14 cellular contexts compared by ENCODE assay signal in genomic region chr11:103851166-103851651, GRCh38.
A peak's percentile ranks its signal among the peaks of the same experiment; 100 is the strongest.
DNase-seq lines count a peak whose midpoint lies in the region; ATAC-seq, FAIRE-seq and TF ChIP-seq lines count a peak whose summit lies in the region.
"Had no signal": no experiment of that assay in that cellular context is flagged by ENCODE, and none has a peak within 500 bp of the region (broad histone marks: within the 10 kb centered on the region; RNA-seq: fewer than 3 reads in every experiment).

No MANE protein-coding gene starts in this region.

- H3K27me3 ChIP-seq in adipocyte (replicated peaks; ENCODE audit: control insufficient read depth, insufficient read depth, low read length) (no peaks in the 10 kb centered on the region), lower lobe of right lung (ENCODE audit: low read depth) (no peaks in the 10 kb centered on the region)

- no peaks in the 10 kb centered on the region for H3K36me3 ChIP-seq in adipocyte (ENCODE audit: control insufficient read depth, insufficient read depth, low read length, severe bottlenecking)
- H3K36me3 ChIP-seq in lower lobe of right lung = no peaks in the 10 kb centered on the region

- H3K27ac ChIP-seq in lower lobe of right lung = peak overlapping the region; percentile 5
- H3K27ac ChIP-seq: RWPE1 had no signal

- no peaks in the 10 kb centered on the region for H3K9me3 ChIP-seq in adipocyte (ENCODE audit: control insufficient read depth, low read length)
- no peaks in the 10 kb centered on the region for H3K9me3 ChIP-seq in lower lobe of right lung

- H3K9ac ChIP-seq in adipocyte (ENCODE audit: low read length) = peak overlapping the region; percentile 91

- peak overlapping the region; percentile 62 for H3K4me3 ChIP-seq in adipocyte (ENCODE audit: low read length)
- H3K4me3 ChIP-seq in fibroblast of mammary gland (ENCODE audit: control insufficient read depth, low read depth, low read length) = no peak overlapping the region
- no peak overlapping the region for H3K4me3 ChIP-seq in lower lobe of right lung

- H3K4me1 ChIP-seq in adipocyte (ENCODE audit: control insufficient read depth, insufficient read depth, low read length) (peaks cover 38% of the 10 kb centered on the region), lower lobe of right lung (no peaks in the 10 kb centered on the region)

- intact Hi-C loops in lower lobe of right lung (cut with DNase I) = no loop called here

- ATAC-seq in lower lobe of right lung = peak; percentile 37 to 54
- ATAC-seq: naive thymus-derived CD8-positive, alpha-beta T cell had no signal

- peak; percentile 27 for FAIRE-seq in urothelium cell line (lab: Jason Lieb, UNC)

- TF ChIP-seq CTCF in fibroblast of mammary gland (conservative IDR thresholded peaks at IDR 0.05; ENCODE audit: control insufficient read depth, insufficient read depth, low read depth, low read length) = no peak
- TF ChIP-seq CTCF in lower lobe of right lung (IDR thresholded peaks at IDR 0.05) = no peak

- DNase-seq in adipocyte (ENCODE audit: low read depth) (peak; percentile 46), fibroblast of mammary gland (ENCODE audit: low read depth) (peak; percentile 41), lower lobe of right lung (no peak), urothelium cell line (ENCODE audit: low spot score) (no peak), SK-N-DZ (ENCODE audit: low spot score) (no peak), HCEC 1CT (no peak), NCI-H524 treated with DMSO at 0.1 percent for 48 hours (lab: John Stamatoyannopoulos, UW) (no peak)
- DNase-seq: activated CD4-positive, alpha-beta T cell treated with anti-CD3 and anti-CD28 coated beads, Interleukin-2, amount 50 U/mL, for 48 hours; KBM-7; naive thymus-derived CD8-positive, alpha-beta T cell; NCI-H1694; NCI-H526 treated with DMSO at 0.1 percent for 48 hours; T-helper 9 cell had no signal

Comparison
In these comparisons a context has a peak if more than half of its experiments do, and no peak if none do; other contexts are left out.
1. DNase-seq: peak in adipocyte (single experiment) and fibroblast of mammary gland (single experiment); none in lower lobe of right lung (single experiment), urothelium cell line (single experiment), SK-N-DZ (single experiment), HCEC 1CT (single experiment) and NCI-H524 treated with DMSO at 0.1 percent for 48 hours (single experiment).